22 cellular contexts compared by ENCODE assay signal in the genomic region with DNA sequence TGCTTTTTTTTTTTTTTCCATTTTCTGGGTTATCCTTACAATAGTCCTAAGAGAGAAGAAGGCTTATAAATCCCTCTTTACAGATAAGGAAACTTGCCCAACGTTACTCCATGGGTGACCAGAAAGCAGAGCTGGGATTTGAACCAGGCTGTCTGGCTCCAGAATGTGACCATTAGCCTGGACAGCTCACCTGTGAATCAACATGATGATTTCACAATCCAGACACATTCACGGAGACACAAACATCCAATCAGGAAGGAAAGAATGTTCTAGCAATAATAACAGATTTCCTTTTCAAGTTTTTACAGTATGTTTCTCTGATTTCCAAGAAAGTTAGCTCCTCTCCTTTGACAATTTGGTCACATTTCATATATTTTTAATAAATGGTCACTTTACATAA.
"Had no signal": no experiment of that assay in that cellular context is flagged by ENCODE, and none has a peak within 500 bp of the region (broad histone marks: within the 10 kb centered on the region; RNA-seq: fewer than 3 reads in every experiment).

No MANE protein-coding gene starts in this region.

- H3K27me3 ChIP-seq: SJSA1 had no signal

- H3K36me3 ChIP-seq: SJSA1 had no signal

- DNase-seq: activated CD4-positive, alpha-beta T cell treated with anti-CD3 and anti-CD28 coated beads, Interleukin-2, amount 10 ng/mL, durations not matched to agents 24 days and 14 days; activated CD4-positive, alpha-beta T cell treated with anti-CD3 and anti-CD28 coated beads, Interleukin-2, amount 50 U/mL, for 48 hours; activated CD4-positive, CD25-positive, alpha-beta regulatory T cell treated with anti-CD3 and anti-CD28 coated beads, Interleukin-2, amount 50 U/mL, for 72 hours; activated CD8-positive, alpha-beta memory T cell treated with anti-CD3 and anti-CD28 coated beads, Interleukin-2, amount 10 ng/mL, durations not matched to agents 7 days and 5 days; activated effector memory CD4-positive, alpha-beta T cell treated with anti-CD3 and anti-CD28 coated beads, Interleukin-2, amount 50 U/mL, for 16 hours; activated naive CD4-positive, alpha-beta T cell treated with Interleukin-2 at 50 U/mL for 16 hours; activated T-cell treated with anti-CD3 and anti-CD28 coated beads, Interleukin-2, amount 50 U/mL, for 4 hours; amygdala; cerebellar nuclear complex; Karpas-422; NCI-H1105 treated with DMSO at 0.1 percent for 48 hours; NCI-H1436 treated with DMSO at 0.1 percent for 48 hours; NCI-H187; NCI-H2081; NCI-H446 treated with DMSO at 0.1 percent for 48 hours; NCI-H524 treated with DMSO at 0.1 percent for 48 hours; NCI-H774; SHP77; SW 1271 had no signal

- H3K9me3 ChIP-seq: SJSA1 had no signal

- ATAC-seq: activated CD8-positive, alpha-beta memory T cell treated with anti-CD3 and anti-CD28 coated beads, Interleukin-2, amount 10 ng/mL, durations not matched to agents 7 days and 5 days; activated T-cell treated with anti-CD3 and anti-CD28 coated beads, Interleukin-2, amount 50 U/mL, for 4 hours; SK-N-SH treated with all-trans-retinoic acid at 6 μM for 48 hours; WTC11 had no signal

- H3K4me1 ChIP-seq: SJSA1 had no signal

- H3K27ac ChIP-seq: SJSA1 had no signal

- H3K4me3 ChIP-seq: SJSA1 had no signal
